In the genomic region with DNA sequence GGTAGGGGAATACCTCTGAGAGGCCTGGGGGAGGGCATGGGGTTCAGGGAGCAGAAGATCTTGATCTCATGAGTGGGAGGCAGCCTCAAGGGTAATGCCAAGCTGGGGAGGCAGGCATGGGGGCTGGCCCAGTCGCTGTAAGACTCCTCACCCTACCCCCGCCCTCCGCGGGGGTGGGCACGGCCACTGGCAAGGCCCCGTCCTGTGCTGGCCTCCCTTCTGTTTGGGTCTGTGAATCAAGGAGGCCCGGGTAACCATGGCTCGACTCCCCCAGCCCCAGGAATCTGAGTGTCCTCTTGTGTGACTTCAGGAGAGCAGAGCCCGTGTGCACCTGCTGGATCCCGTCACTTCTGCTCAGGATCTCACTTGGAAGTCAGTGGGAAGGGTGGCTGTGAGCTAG, we compare ENCODE assay signal across 17 cellular contexts.
DNase-seq lines count a peak whose midpoint lies in the region; ATAC-seq and TF ChIP-seq lines count a peak whose summit lies in the region.
"Had no signal": no experiment of that assay in that cellular context is flagged by ENCODE, and none has a peak within 500 bp of the region (broad histone marks: within the 10 kb centered on the region; RNA-seq: fewer than 3 reads in every experiment).

No MANE protein-coding gene starts in this region.

- H3K27ac Mint-ChIP-seq in stimulated activated naive CD8-positive, alpha-beta T cell treated with anti-CD3 and anti-CD28 coated beads, Interleukin-15, amount 100 ng/mL, for 72 hours: no peak overlapping the region
- H3K27ac Mint-ChIP-seq in type B pancreatic cell: no peak overlapping the region
- H3K27ac Mint-ChIP-seq: B cell; CD4-positive, alpha-beta T cell; CD8-positive, alpha-beta T cell had no signal

- H3K4me3 ChIP-seq in upper lobe of right lung: no peak overlapping the region
- H3K4me3 ChIP-seq: A549; BLaER1 treated with 17β-estradiol and CSF1 and Interleukin-3, amounts not matched to agents 10 nM and 100 nM had no signal

- no peaks in the 10 kb centered on the region for H3K36me3 Mint-ChIP-seq in type B pancreatic cell
- H3K36me3 Mint-ChIP-seq: CD8-positive, alpha-beta T cell had no signal

- intact Hi-C loops in upper lobe of right lung (cut with DNase I): no loop called here

- no peaks in the 10 kb centered on the region for H3K4me1 ChIP-seq in upper lobe of right lung
- H3K4me1 ChIP-seq: A549; BLaER1 treated with 17β-estradiol and CSF1 and Interleukin-3, amounts not matched to agents 10 nM and 100 nM had no signal

- H3K9me3 Mint-ChIP-seq in stimulated activated naive CD8-positive, alpha-beta T cell treated with anti-CD3 and anti-CD28 coated beads, Interleukin-15, amount 100 ng/mL, for 72 hours: no peaks in the 10 kb centered on the region
- H3K9me3 Mint-ChIP-seq in type B pancreatic cell: no peaks in the 10 kb centered on the region
- H3K9me3 Mint-ChIP-seq: CD4-positive, alpha-beta T cell; CD8-positive, alpha-beta T cell had no signal

- H3K9me3 ChIP-seq in upper lobe of right lung: no peaks in the 10 kb centered on the region
- H3K9me3 ChIP-seq: A549; BLaER1 treated with 17β-estradiol and CSF1 and Interleukin-3, amounts not matched to agents 10 nM and 100 nM; Caco-2 had no signal

- no peak for DNase-seq in stimulated activated naive CD8-positive, alpha-beta T cell treated with anti-CD3 and anti-CD28 coated beads, Interleukin-15, amount 100 ng/mL, for 72 hours
- no peak for DNase-seq in stimulated activated naive CD8-positive, alpha-beta T cell treated with anti-CD3 and anti-CD28 coated beads, Interleukin-15, Interleukin-2, amounts not matched to agents 100 U/mL and 50 U/mL, for 24 hours
- DNase-seq in left kidney (ENCODE audit: low read depth, low spot score) (peak; percentile 56), upper lobe of right lung (peak; percentile 40), type B pancreatic cell (ENCODE audit: extremely low spot score, unreplicated experiment) (no peak), inferior parietal cortex (ENCODE audit: extremely low spot score) (no peak)
- DNase-seq: AML-193; Caco-2; Calu3; CD4-positive, alpha-beta T cell; CD8-positive, alpha-beta T cell; DMS79 treated with DMSO at 0.1 percent for 48 hours; GF-D8 had no signal

- peaks cover 18% of the 10 kb centered on the region for H3K27me3 Mint-ChIP-seq in stimulated activated naive CD8-positive, alpha-beta T cell treated with anti-CD3 and anti-CD28 coated beads, Interleukin-15, amount 100 ng/mL, for 72 hours
- H3K27me3 Mint-ChIP-seq in type B pancreatic cell: peaks cover 6% of the 10 kb centered on the region
- H3K27me3 Mint-ChIP-seq: B cell had no signal

- no peaks in the 10 kb centered on the region for H3K4me1 Mint-ChIP-seq in stimulated activated naive CD8-positive, alpha-beta T cell treated with anti-CD3 and anti-CD28 coated beads, Interleukin-15, amount 100 ng/mL, for 72 hours
- no peaks in the 10 kb centered on the region for H3K4me1 Mint-ChIP-seq in type B pancreatic cell (ENCODE audit: unreplicated experiment)
- H3K4me1 Mint-ChIP-seq: B cell had no signal

- no peak overlapping the region for H3K27ac ChIP-seq in upper lobe of right lung
- H3K27ac ChIP-seq: 22Rv1; A549; BLaER1 treated with 17β-estradiol and CSF1 and Interleukin-3, amounts not matched to agents 10 nM and 100 nM had no signal

- H3K27me3 ChIP-seq in upper lobe of right lung: no peaks in the 10 kb centered on the region
- H3K27me3 ChIP-seq: BLaER1 treated with 17β-estradiol and CSF1 and Interleukin-3, amounts not matched to agents 10 nM and 100 nM had no signal

- no peak overlapping the region for H3K4me3 Mint-ChIP-seq in stimulated activated naive CD8-positive, alpha-beta T cell treated with anti-CD3 and anti-CD28 coated beads, Interleukin-15, amount 100 ng/mL, for 72 hours
- no peak overlapping the region for H3K4me3 Mint-ChIP-seq in type B pancreatic cell
- H3K4me3 Mint-ChIP-seq: B cell; CD4-positive, alpha-beta T cell; CD8-positive, alpha-beta T cell had no signal

- peak; percentile 45 for ATAC-seq in stimulated activated naive CD8-positive, alpha-beta T cell treated with anti-CD3 and anti-CD28 coated beads, Interleukin-15, amount 100 ng/mL, for 72 hours
- ATAC-seq in stimulated activated naive CD8-positive, alpha-beta T cell treated with anti-CD3 and anti-CD28 coated beads, Interleukin-15, Interleukin-2, amounts not matched to agents 100 U/mL and 50 U/mL, for 24 hours: no peak
- no peak for ATAC-seq in upper lobe of right lung
- ATAC-seq: A549; CD8-positive, alpha-beta T cell had no signal

- H3K36me3 ChIP-seq in upper lobe of right lung: no peaks in the 10 kb centered on the region
- H3K36me3 ChIP-seq: BLaER1 treated with 17β-estradiol and CSF1 and Interleukin-3, amounts not matched to agents 10 nM and 100 nM had no signal

- TF ChIP-seq CTCF in upper lobe of right lung (IDR thresholded peaks at IDR 0.05) (no peak), type B pancreatic cell (conservative IDR thresholded peaks at IDR 0.05) (no peak)

Comparison
In these comparisons a context has a peak if more than half of its experiments do, and no peak if none do; other contexts are left out.
1. DNase-seq: peak in left kidney (single experiment) and upper lobe of right lung (single experiment); none in stimulated activated naive CD8-positive, alpha-beta T cell treated with anti-CD3 and anti-CD28 coated beads, Interleukin-15, amount 100 ng/mL, for 72 hours (0 of 2), stimulated activated naive CD8-positive, alpha-beta T cell treated with anti-CD3 and anti-CD28 coated beads, Interleukin-15, Interleukin-2, amounts not matched to agents 100 U/mL and 50 U/mL, for 24 hours (single experiment), type B pancreatic cell (single experiment) and inferior parietal cortex (single experiment).